Comparison of ENCODE assay signal across 12 cellular contexts in genomic region chr9:86983260-86984255, GRCh38. TPM values are rescaled to one million over a fixed set of nuclear protein-coding genes. Genes with fewer than 3 reads are reported as not detected.
DNase-seq lines count a peak whose midpoint lies in the region; ATAC-seq and TF ChIP-seq lines count a peak whose summit lies in the region.
"Had no signal": no experiment of that assay in that cellular context is flagged by ENCODE, and none has a peak within 500 bp of the region (broad histone marks: within the 10 kb centered on the region; RNA-seq: fewer than 3 reads in every experiment).

No MANE protein-coding gene starts in this region.

- no peak overlapping the region for H3K4me3 Mint-ChIP-seq in progenitor cell of endocrine pancreas (ENCODE audit: low read depth)

- H3K36me3 ChIP-seq in esophagus muscularis mucosa, result no peaks in the 10 kb centered on the region

- H3K9me3 Mint-ChIP-seq in progenitor cell of endocrine pancreas (ENCODE audit: low read depth), result no peaks in the 10 kb centered on the region

- no peak for TF ChIP-seq EP300 in esophagus muscularis mucosa (IDR thresholded peaks at IDR 0.05)

- H3K27ac ChIP-seq in esophagus muscularis mucosa (replicated peaks in 1 of 4), result peak overlapping the region; percentile 28 to 40 (median 30)
- H3K27ac ChIP-seq: A549 had no signal

- no peak for TF ChIP-seq CTCF in AG04449 (IDR thresholded peaks at IDR 0.05; ENCODE audit: insufficient read depth, low read length, missing control alignments)
- TF ChIP-seq CTCF in esophagus muscularis mucosa (IDR thresholded peaks at IDR 0.05), result no peak
- TF ChIP-seq CTCF in omental fat pad (IDR thresholded peaks at IDR 0.05), result no peak
- no peak for TF ChIP-seq CTCF in progenitor cell of endocrine pancreas (IDR thresholded peaks at IDR 0.05; ENCODE audit: unreplicated experiment)

- H3K27me3 Mint-ChIP-seq in progenitor cell of endocrine pancreas, result peaks cover 22% of the 10 kb centered on the region

- peaks cover 3% of the 10 kb centered on the region for H3K4me1 Mint-ChIP-seq in progenitor cell of endocrine pancreas (ENCODE audit: low read depth)

- no peaks in the 10 kb centered on the region for H3K27me3 ChIP-seq in esophagus muscularis mucosa

- CTCF ChIA-PET in AG04449 (lab: Yijun Ruan, JAX), result interaction anchor here (1.1 to 2.1 kb wide), 2 partner anchors 35 to 341 kb away, joined by 3 to 5 read pairs; no protein-coding TSS in a partner anchor

- peak; percentile 93 for ATAC-seq in omental fat pad (ENCODE audit: low FRiP score)
- ATAC-seq: A549 had no signal

- POLR2A ChIA-PET in AG04449 (lab: Yijun Ruan, JAX), result no interaction called here

- DNase-seq in AG04449 (ENCODE audit: low read depth, low spot score) (peak; percentile 79), NCI-H226 (peak; percentile 87), esophagus muscularis mucosa (ENCODE audit: extremely low spot score) (no peak), omental fat pad (ENCODE audit: low spot score) (no peak), COR-L47 (lab: John Stamatoyannopoulos, UW) (no peak), progenitor cell of endocrine pancreas (ENCODE audit: low spot score, unreplicated experiment) (no peak), SW480 (ENCODE audit: low spot score) (no peak), NCI-H1105 (lab: John Stamatoyannopoulos, UW) (no peak)
- DNase-seq: activated CD4-positive, alpha-beta T cell treated with anti-CD3 and anti-CD28 coated beads, Interleukin-2, amount 50 U/mL, for 4 hours; foreskin melanocyte; NCI-H2029 had no signal

- no peak overlapping the region for H3K27ac Mint-ChIP-seq in progenitor cell of endocrine pancreas

- no peak for TF ChIP-seq POLR2A in esophagus muscularis mucosa (IDR thresholded peaks at IDR 0.05; ENCODE audit: low read depth)

- H3K4me1 ChIP-seq in esophagus muscularis mucosa, result peaks cover 0 to 27% (median 21%) of the 10 kb centered on the region in 4 donors
- H3K4me1 ChIP-seq: A549 had no signal

- WGBS in esophagus muscularis mucosa, result 62% methylated on average over 15 of the region's 15 CpGs

- intact Hi-C loops in esophagus muscularis mucosa (cut with DNase I), result no loop called here

- H3K4me3 ChIP-seq in AG04449 (ENCODE audit: low read depth, low read length), result no peak overlapping the region
- no peak overlapping the region for H3K4me3 ChIP-seq in esophagus muscularis mucosa
- H3K4me3 ChIP-seq: A549 had no signal

- no peaks in the 10 kb centered on the region for H3K36me3 Mint-ChIP-seq in progenitor cell of endocrine pancreas (ENCODE audit: insufficient read depth)

- no peaks in the 10 kb centered on the region for H3K9me3 ChIP-seq in esophagus muscularis mucosa
- H3K9me3 ChIP-seq: A549 had no signal

RNA-seq across cellular contexts. Expression of gene GAS1, which starts 36.3 kb away (rescaled TPM):
- total RNA-seq in esophagus muscularis mucosa (100 to 1,000 TPM in 2 of 4 donors, 10 to 100 TPM in 2; 47.4 to 152 (median 86.5) TPM), omental fat pad (100 to 1,000 TPM in 2 of 4 donors, 10 to 100 TPM in 2; 27.0 to 328 (median 97.9) TPM), progenitor cell of endocrine pancreas (4.0 and 5.6 TPM in 2 replicates)

Comparison
In these comparisons a context has a peak if more than half of its experiments do, and no peak if none do; other contexts are left out.
1. DNase-seq: peak in AG04449 (single experiment) and NCI-H226 (single experiment); none in esophagus muscularis mucosa (single experiment), omental fat pad (single experiment), COR-L47 (single experiment), progenitor cell of endocrine pancreas (single experiment), SW480 (single experiment) and NCI-H1105 (single experiment).